36 cellular contexts compared by ENCODE assay signal in genomic region chr6:156080371-156080770, GRCh38.
"Had no signal": no experiment of that assay in that cellular context is flagged by ENCODE, and none has a peak within 500 bp of the region (broad histone marks: within the 10 kb centered on the region; RNA-seq: fewer than 3 reads in every experiment).

No MANE protein-coding gene starts in this region.

- H3K9me2 ChIP-seq: SK-N-SH had no signal

- H3K4me1 Mint-ChIP-seq: activated CD4-positive, alpha-beta memory T cell treated with anti-CD3 and anti-CD28 coated beads, Interleukin-2, amount 10 ng/mL, durations not matched to agents 7 days and 5 days; activated CD8-positive, alpha-beta memory T cell treated with anti-CD3 and anti-CD28 coated beads, Interleukin-2, amount 10 ng/mL, durations not matched to agents 7 days and 5 days; activated naive CD4-positive, alpha-beta T cell treated with anti-CD3 and anti-CD28 coated beads, Interleukin-2, amount 50 U/mL, for 24 hours; activated naive CD8-positive, alpha-beta T cell treated with anti-CD3 and anti-CD28 coated beads, Interleukin-2, amount 10 ng/mL, durations not matched to agents 7 days and 5 days; T-cell had no signal

- H3K27ac Mint-ChIP-seq: activated CD4-positive, alpha-beta memory T cell treated with anti-CD3 and anti-CD28 coated beads, Interleukin-2, amount 10 ng/mL, durations not matched to agents 7 days and 5 days; activated CD8-positive, alpha-beta memory T cell treated with anti-CD3 and anti-CD28 coated beads, Interleukin-2, amount 10 ng/mL, durations not matched to agents 7 days and 5 days; activated naive CD4-positive, alpha-beta T cell treated with anti-CD3 and anti-CD28 coated beads, Interleukin-2, amount 50 U/mL, for 24 hours; activated naive CD8-positive, alpha-beta T cell treated with anti-CD3 and anti-CD28 coated beads, Interleukin-2, amount 10 ng/mL, durations not matched to agents 7 days and 5 days; T-cell had no signal

- H3K27ac ChIP-seq: body of pancreas, breast epithelium, SJSA1, WERI-Rb-1 had no signal

- ATAC-seq: activated CD8-positive, alpha-beta memory T cell treated with anti-CD3 and anti-CD28 coated beads, Interleukin-2, amount 10 ng/mL, durations not matched to agents 7 days and 5 days; body of pancreas; T-cell had no signal

- H3K4me1 ChIP-seq: body of pancreas, breast epithelium, SJSA1 had no signal

- H3K36me3 ChIP-seq: breast epithelium, SJSA1, WERI-Rb-1 had no signal

- H3K4me2 ChIP-seq: SK-N-SH had no signal

- FAIRE-seq: astrocyte had no signal

- H3K9ac ChIP-seq: SK-N-SH had no signal

- DNase-seq: activated CD4-positive, alpha-beta memory T cell treated with anti-CD3 and anti-CD28 coated beads, Interleukin-2, amount 10 ng/mL, durations not matched to agents 7 days and 5 days; activated CD4-positive, alpha-beta T cell treated with anti-CD3 and anti-CD28 coated beads for 1 hour; activated CD4-positive, alpha-beta T cell treated with anti-CD3 and anti-CD28 coated beads for 48 hours; activated CD4-positive, CD25-positive, alpha-beta regulatory T cell; activated CD8-positive, alpha-beta memory T cell treated with anti-CD3 and anti-CD28 coated beads for 24 hours; activated CD8-positive, alpha-beta memory T cell treated with anti-CD3 and anti-CD28 coated beads, Interleukin-2, amount 10 ng/mL, durations not matched to agents 7 days and 5 days; activated CD8-positive, alpha-beta memory T cell treated with anti-CD3 and anti-CD28 coated beads, Interleukin-2, amount 50 U/mL, for 48 hours; activated effector memory CD4-positive, alpha-beta T cell treated with anti-CD3 and anti-CD28 coated beads, Interleukin-2, amount 50 U/mL, for 16 hours; activated naive CD4-positive, alpha-beta T cell treated with Interleukin-2 at 50 U/mL for 16 hours; activated naive CD8-positive, alpha-beta T cell treated with anti-CD3 and anti-CD28 coated beads, Interleukin-2, amount 10 ng/mL, durations not matched to agents 7 days and 5 days; activated T-cell treated with anti-CD3 and anti-CD28 coated beads, Interleukin-2, amount 50 U/mL, for 48 hours; body of pancreas; caudate nucleus; cerebellar nuclear complex; Kasumi-1; MM.1S; NCI-H1092 treated with DMSO at 0.1 percent for 48 hours; NCI-H1417; NCI-H146; NCI-H187; NCI-H2029 treated with DMSO at 0.1 percent for 48 hours; NCI-H2107; NCI-H2171; NCI-H510A; NCI-H748 treated with DMSO at 0.1 percent for 48 hours; NK-92 treated with Interleukin-12 subunit alpha and Interleukin-12 subunit beta, amount 100 ng/mL, for 24 hours; SHP77; SK-N-SH; T-cell; T-helper 2 cell; T-helper 9 cell; WERI-Rb-1 had no signal

- H3K9me3 Mint-ChIP-seq: activated CD4-positive, alpha-beta memory T cell treated with anti-CD3 and anti-CD28 coated beads, Interleukin-2, amount 10 ng/mL, durations not matched to agents 7 days and 5 days; activated naive CD4-positive, alpha-beta T cell treated with anti-CD3 and anti-CD28 coated beads, Interleukin-2, amount 50 U/mL, for 24 hours; activated naive CD8-positive, alpha-beta T cell treated with anti-CD3 and anti-CD28 coated beads, Interleukin-2, amount 10 ng/mL, durations not matched to agents 7 days and 5 days had no signal

- H3K27me3 ChIP-seq: body of pancreas, breast epithelium, SJSA1 had no signal

- H3K27me3 Mint-ChIP-seq: activated CD4-positive, alpha-beta memory T cell treated with anti-CD3 and anti-CD28 coated beads, Interleukin-2, amount 10 ng/mL, durations not matched to agents 7 days and 5 days; activated CD8-positive, alpha-beta memory T cell treated with anti-CD3 and anti-CD28 coated beads, Interleukin-2, amount 10 ng/mL, durations not matched to agents 7 days and 5 days; activated naive CD4-positive, alpha-beta T cell treated with anti-CD3 and anti-CD28 coated beads, Interleukin-2, amount 50 U/mL, for 24 hours; activated naive CD8-positive, alpha-beta T cell treated with anti-CD3 and anti-CD28 coated beads, Interleukin-2, amount 10 ng/mL, durations not matched to agents 7 days and 5 days; T-cell had no signal

- H3K4me3 Mint-ChIP-seq: activated CD4-positive, alpha-beta memory T cell treated with anti-CD3 and anti-CD28 coated beads, Interleukin-2, amount 10 ng/mL, durations not matched to agents 7 days and 5 days; activated CD8-positive, alpha-beta memory T cell treated with anti-CD3 and anti-CD28 coated beads, Interleukin-2, amount 10 ng/mL, durations not matched to agents 7 days and 5 days; activated naive CD4-positive, alpha-beta T cell treated with anti-CD3 and anti-CD28 coated beads, Interleukin-2, amount 50 U/mL, for 24 hours; activated naive CD8-positive, alpha-beta T cell treated with anti-CD3 and anti-CD28 coated beads, Interleukin-2, amount 10 ng/mL, durations not matched to agents 7 days and 5 days; T-cell had no signal

- H3K9me3 ChIP-seq: body of pancreas, SJSA1, SK-N-SH had no signal

- H3K36me3 Mint-ChIP-seq: activated CD8-positive, alpha-beta memory T cell treated with anti-CD3 and anti-CD28 coated beads, Interleukin-2, amount 10 ng/mL, durations not matched to agents 7 days and 5 days; activated naive CD4-positive, alpha-beta T cell treated with anti-CD3 and anti-CD28 coated beads, Interleukin-2, amount 50 U/mL, for 24 hours; activated naive CD8-positive, alpha-beta T cell treated with anti-CD3 and anti-CD28 coated beads, Interleukin-2, amount 10 ng/mL, durations not matched to agents 7 days and 5 days had no signal

- H3K4me3 ChIP-seq: body of pancreas, breast epithelium, SJSA1 had no signal
